In the genomic region with DNA sequence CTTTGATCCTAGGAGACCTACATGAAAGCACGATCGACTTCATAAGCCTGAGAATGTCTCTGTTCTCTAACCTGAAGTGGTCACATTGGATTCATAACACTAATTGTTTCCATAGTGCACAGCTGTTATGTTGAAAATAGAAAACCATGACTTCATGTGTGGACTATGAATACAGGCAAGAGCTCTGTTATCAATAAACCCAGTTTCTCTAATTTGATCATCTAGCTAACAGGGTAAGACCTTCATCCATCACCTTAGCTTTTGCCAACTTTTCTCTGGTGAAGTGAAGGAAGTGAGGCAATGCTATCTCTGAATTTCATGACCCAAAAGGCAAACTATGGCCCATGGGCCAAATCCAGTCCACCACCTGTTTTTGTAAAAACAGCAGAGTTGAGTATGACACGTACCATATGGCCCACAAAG, we compare ENCODE assay signal across 22 cellular contexts. TPM values are rescaled to one million over a fixed set of nuclear protein-coding genes. Genes with fewer than 3 reads are reported as not detected.
DNase-seq lines count a peak whose midpoint lies in the region; FAIRE-seq and TF ChIP-seq lines count a peak whose summit lies in the region.
"Had no signal": no experiment of that assay in that cellular context is flagged by ENCODE, and none has a peak within 500 bp of the region (broad histone marks: within the 10 kb centered on the region; RNA-seq: fewer than 3 reads in every experiment).

No MANE protein-coding gene starts in this region.

- H3K4me3 ChIP-seq in SJCRH30 (no peak overlapping the region), fibroblast of the aortic adventitia (ENCODE audit: low read depth, low read length) (no peak overlapping the region), mesenchymal stem cell (ENCODE audit: insufficient read depth in 1 of 2, low read depth in 1 of 2, low read length in 2 of 2) (no peak overlapping the region), kidney (ENCODE audit: low read length in 2 of 2) (no peak overlapping the region)
- H3K4me3 ChIP-seq: BLaER1 treated with 17β-estradiol and CSF1 and Interleukin-3, amounts not matched to agents 10 nM and 100 nM; GM12878; Peyer's patch had no signal

- H3K18ac ChIP-seq in mesenchymal stem cell (ENCODE audit: low read depth in 1 of 2, low read length in 2 of 2), result no peak overlapping the region

- H3K14ac ChIP-seq in mesenchymal stem cell (ENCODE audit: low read length in 2 of 2), result no peak overlapping the region

- H3K27me3 ChIP-seq in SJCRH30 (no peaks in the 10 kb centered on the region), mesenchymal stem cell (ENCODE audit: control insufficient read depth in 1 of 2, insufficient read depth in 1 of 2, low read length in 2 of 2) (no peaks in the 10 kb centered on the region)
- H3K27me3 ChIP-seq: BLaER1 treated with 17β-estradiol and CSF1 and Interleukin-3, amounts not matched to agents 10 nM and 100 nM; Peyer's patch had no signal

- H2AFZ ChIP-seq in mesenchymal stem cell (ENCODE audit: low read depth, low read length), result no peak overlapping the region

- no peaks in the 10 kb centered on the region for H3K79me1 ChIP-seq in mesenchymal stem cell (replicated peaks; ENCODE audit: low read length, poor library complexity, severe bottlenecking)

- no peak overlapping the region for H2BK12ac ChIP-seq in mesenchymal stem cell (ENCODE audit: low read length in 2 of 2)

- H4K8ac ChIP-seq in mesenchymal stem cell (ENCODE audit: low read length), result no peak overlapping the region

- TF ChIP-seq CTCF in fibroblast of the aortic adventitia (IDR thresholded peaks at IDR 0.05; ENCODE audit: insufficient read depth, low read length) (no peak), kidney (IDR thresholded peaks at IDR 0.05; ENCODE audit: borderline replicate concordance, extremely low read depth, insufficient read depth) (no peak)

- WGBS in mesenchymal stem cell, result 75% methylated on average over 3 of the region's 3 CpGs

- no peak overlapping the region for H2BK120ac ChIP-seq in mesenchymal stem cell (ENCODE audit: low read depth, low read length)

- no peak overlapping the region for H2BK15ac ChIP-seq in mesenchymal stem cell (ENCODE audit: low read depth, poor library complexity, severe bottlenecking)

- H3K4me2 ChIP-seq in mesenchymal stem cell (ENCODE audit: low read length, poor library complexity, severe bottlenecking), result no peak overlapping the region
- H3K4me2 ChIP-seq: BLaER1 treated with 17β-estradiol and CSF1 and Interleukin-3, amounts not matched to agents 10 nM and 100 nM had no signal

- H3K23ac ChIP-seq in mesenchymal stem cell (ENCODE audit: low read length in 2 of 2), result no peak overlapping the region

- no peak overlapping the region for H2BK5ac ChIP-seq in mesenchymal stem cell (ENCODE audit: low read depth, low read length, poor library complexity, severe bottlenecking)

- 0 out of 2 replicates have a peak, but pooled peaks cover 4% of the 10 kb centered on the region for H3K9me3 ChIP-seq in SJCRH30 (replicated peaks)
- peaks cover 9% of the 10 kb centered on the region for H3K9me3 ChIP-seq in mesenchymal stem cell (ENCODE audit: control insufficient read depth, low read length)
- H3K9me3 ChIP-seq in kidney (ENCODE audit: control insufficient read depth in 1 of 2, low read length in 2 of 2), result no peaks in the 10 kb centered on the region
- H3K9me3 ChIP-seq: Peyer's patch had no signal

- H2AK5ac ChIP-seq in mesenchymal stem cell (ENCODE audit: low read length, severe bottlenecking), result no peak overlapping the region

- DNase-seq in DMS 273 (lab: John Stamatoyannopoulos, UW; ENCODE audit: unreplicated experiment), result peak; percentile 35
- DNase-seq in DMS 273 treated with DMSO at 0.1 percent for 48 hours (lab: John Stamatoyannopoulos, UW), result no peak
- DNase-seq in SJCRH30, result peak; percentile 26 to 49
- DNase-seq in fibroblast of the aortic adventitia (ENCODE audit: low read depth), result peak; percentile 33
- no peak for DNase-seq in mesenchymal stem cell
- DNase-seq in kidney, result no peak
- DNase-seq in NCI-H748 (lab: John Stamatoyannopoulos, UW; ENCODE audit: unreplicated experiment), result no peak
- no peak for DNase-seq in NCI-H345 treated with DMSO at 0.1 percent for 48 hours (lab: John Stamatoyannopoulos, UW; ENCODE audit: unreplicated experiment)
- DNase-seq: CD8-positive, alpha-beta memory T cell; GDM1; GOT3; NCI-H187 treated with DMSO at 0.1 percent for 48 hours; NCI-H345; NCI-H748 treated with DMSO at 0.1 percent for 48 hours; Peyer's patch; SHP77 had no signal

- H3K4me1 ChIP-seq in SJCRH30 (peaks cover 11% of the 10 kb centered on the region), mesenchymal stem cell (ENCODE audit: control insufficient read depth, insufficient read depth, low read depth, low read length) (no peaks in the 10 kb centered on the region), kidney (ENCODE audit: control insufficient read depth in 1 of 2, insufficient read depth in 1 of 2, low read depth in 1 of 2, low read length in 2 of 2) (no peaks in the 10 kb centered on the region)
- H3K4me1 ChIP-seq: BLaER1 treated with 17β-estradiol and CSF1 and Interleukin-3, amounts not matched to agents 10 nM and 100 nM; Peyer's patch had no signal

- peak overlapping the region; percentile 33 for H3K27ac ChIP-seq in SJCRH30
- no peak overlapping the region for H3K27ac ChIP-seq in mesenchymal stem cell (ENCODE audit: low read length, poor library complexity, severe bottlenecking)
- H3K27ac ChIP-seq in kidney (ENCODE audit: low read depth in 2 of 2, low read length in 2 of 2), result no peak overlapping the region
- H3K27ac ChIP-seq: 22Rv1; BLaER1 treated with 17β-estradiol and CSF1 and Interleukin-3, amounts not matched to agents 10 nM and 100 nM; HL-60; Peyer's patch had no signal

- no peak overlapping the region for H4K91ac ChIP-seq in mesenchymal stem cell (ENCODE audit: low read length)

- H3K36me3 ChIP-seq in SJCRH30, result no peaks in the 10 kb centered on the region
- H3K36me3 ChIP-seq in mesenchymal stem cell (ENCODE audit: control insufficient read depth in 1 of 2, insufficient read depth in 2 of 2, low read depth in 1 of 2, low read length in 2 of 2), result peaks cover 0 to 35% of the 10 kb centered on the region in 2 experiments
- no peaks in the 10 kb centered on the region for H3K36me3 ChIP-seq in kidney (ENCODE audit: control insufficient read depth in 1 of 2, insufficient read depth in 2 of 2, low read length in 2 of 2)
- H3K36me3 ChIP-seq: BLaER1 treated with 17β-estradiol and CSF1 and Interleukin-3, amounts not matched to agents 10 nM and 100 nM; Peyer's patch had no signal

- H3K4ac ChIP-seq in mesenchymal stem cell (ENCODE audit: low read depth in 1 of 2, low read length in 2 of 2), result no peak overlapping the region

- H3K9ac ChIP-seq in mesenchymal stem cell (ENCODE audit: low read length) (peak overlapping the region; percentile 67), kidney (ENCODE audit: low read length in 2 of 2) (no peak overlapping the region)
- H3K9ac ChIP-seq: BLaER1 treated with 17β-estradiol and CSF1 and Interleukin-3, amounts not matched to agents 10 nM and 100 nM had no signal

- no peak for FAIRE-seq in kidney (lab: Jason Lieb, UNC)
- FAIRE-seq: D721Med, GM12878, HTR-8/SVneo had no signal

- intact Hi-C loops in kidney (cut with DNase I), result no loop called here

RNA-seq across cellular contexts. Expression of gene ABI3BP, which starts 27.2 kb away (rescaled TPM):
- total RNA-seq in SJCRH30 (2014; rRNA removed; shearing (Covaris generic)), result 0.61 and 0.63 TPM in 2 replicates
- total RNA-seq in fibroblast of the aortic adventitia (ENCODE audit: low replicate concordance), result 83.2 and 108 TPM in 2 replicates
- polyA plus RNA-seq in mesenchymal stem cell (2013, experiment 1 of 2), result 1.5 TPM
- 1.2 TPM for polyA plus RNA-seq in mesenchymal stem cell (2013, experiment 2 of 2)
- 160 TPM for total RNA-seq in kidney
- 7.1 TPM for polyA plus RNA-seq in kidney (ENCODE audit: insufficient read depth, low read depth, low replicate concordance)
- total RNA-seq: CD8-positive, alpha-beta memory T cell had no signal
- polyA plus RNA-seq: CD8-positive, alpha-beta memory T cell had no signal

Comparison
In these comparisons a context has a peak if more than half of its experiments do, and no peak if none do; other contexts are left out.
1. DNase-seq: peak in DMS 273 (single experiment), SJCRH30 (2 of 2) and fibroblast of the aortic adventitia (single experiment); none in DMS 273 treated with DMSO at 0.1 percent for 48 hours (single experiment), mesenchymal stem cell (single experiment), kidney (single experiment), NCI-H748 (single experiment) and NCI-H345 treated with DMSO at 0.1 percent for 48 hours (single experiment).
2. RNA of gene ABI3BP, which starts 27.2 kb away (total RNA-seq): 160 TPM in kidney (single experiment) and 83.2 to 108 TPM in fibroblast of the aortic adventitia; 0.61 to 0.63 TPM in SJCRH30; every median in the first group is over 10 times any median in the second.